1 cellular context compared by ENCODE assay signal in genomic region chr16:1929578-1930337, GRCh38.
TF ChIP-seq lines count a peak whose summit lies in the region.

No MANE protein-coding gene starts in this region.

TF ChIP-seq in K562, 482 proteins besides CTCF, POLR2A, EP300 and RAD21 (continued from another document and continues in another):
- peak; percentile 47; the same call in 1 of the 2 replicates for TF ChIP-seq USF1 (CRISPR knock-in tag; IDR thresholded peaks at IDR 0.05)
- no peak for TF ChIP-seq ZNF41 (CRISPR knock-in tag; conservative IDR thresholded peaks at IDR 0.05)
- TF ChIP-seq, protein P1, sequence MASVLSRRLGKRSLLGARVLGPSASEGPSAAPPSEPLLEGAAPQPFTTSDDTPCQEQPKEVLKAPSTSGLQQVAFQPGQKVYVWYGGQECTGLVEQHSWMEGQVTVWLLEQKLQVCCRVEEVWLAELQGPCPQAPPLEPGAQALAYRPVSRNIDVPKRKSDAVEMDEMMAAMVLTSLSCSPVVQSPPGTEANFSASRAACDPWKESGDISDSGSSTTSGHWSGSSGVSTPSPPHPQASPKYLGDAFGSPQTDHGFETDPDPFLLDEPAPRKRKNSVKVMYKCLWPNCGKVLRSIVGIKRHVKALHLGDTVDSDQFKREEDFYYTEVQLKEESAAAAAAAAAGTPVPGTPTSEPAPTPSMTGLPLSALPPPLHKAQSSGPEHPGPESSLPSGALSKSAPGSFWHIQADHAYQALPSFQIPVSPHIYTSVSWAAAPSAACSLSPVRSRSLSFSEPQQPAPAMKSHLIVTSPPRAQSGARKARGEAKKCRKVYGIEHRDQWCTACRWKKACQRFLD (CRISPR knock-in tag; IDR thresholded peaks at IDR 0.05): peak; percentile 76; the same call in 1 of the 2 replicates
- TF ChIP-seq KAT2B (IDR thresholded peaks at IDR 0.05; ENCODE audit: low read depth, low read length): no peak
- TF ChIP-seq ZNF263 (CRISPR knock-in tag; IDR thresholded peaks at IDR 0.05; ENCODE audit: borderline replicate concordance): no peak
- TF ChIP-seq ZFP36 (IDR thresholded peaks at IDR 0.05; ENCODE audit: low read depth, low read length, partially characterized antibody): no peak
- TF ChIP-seq ILF3 (IDR thresholded peaks at IDR 0.05; ENCODE audit: borderline replicate concordance): no peak; the same call in 1 of the 2 replicates
- TF ChIP-seq HDAC6 (IDR thresholded peaks at IDR 0.05; ENCODE audit: low read depth, low read length): no peak
- no peak for TF ChIP-seq BRCA1 (IDR thresholded peaks at IDR 0.05)
- no peak for TF ChIP-seq BRCA1 (CRISPR knock-in tag; IDR thresholded peaks at IDR 0.05)
- TF ChIP-seq PTBP1 (IDR thresholded peaks at IDR 0.05; ENCODE audit: low read depth, low read length): no peak
- no peak for TF ChIP-seq TCFL5 (CRISPR knock-in tag; conservative IDR thresholded peaks at IDR 0.05)
- peak in 1 of 2 experiments; percentile 66; a peak in 1 of 4 replicates for TF ChIP-seq SIN3A (IDR thresholded peaks at IDR 0.05; ENCODE audit: borderline replicate concordance in 2 of 2, control insufficient read depth in 1 of 2, low read depth in 2 of 2, low read length in 2 of 2)
- no peak for TF ChIP-seq NEUROD1 (IDR thresholded peaks at IDR 0.05; ENCODE audit: borderline replicate concordance, low read depth, low read length, partially characterized antibody)
- TF ChIP-seq SFPQ (IDR thresholded peaks at IDR 0.05; ENCODE audit: low read depth, low read length): no peak
- no peak for TF ChIP-seq ZKSCAN8 (CRISPR knock-in tag; IDR thresholded peaks at IDR 0.05)
- TF ChIP-seq ZNF431 (CRISPR knock-in tag; IDR thresholded peaks at IDR 0.05): peak; percentile 47; the same call in 1 of the 2 replicates
- peak; percentile 37; the same call in 1 of the 2 replicates for TF ChIP-seq KLF1 (tag; IDR thresholded peaks at IDR 0.05)
- TF ChIP-seq MTF1 (CRISPR knock-in tag; IDR thresholded peaks at IDR 0.05; ENCODE audit: borderline replicate concordance): no peak
- TF ChIP-seq, protein P2, sequence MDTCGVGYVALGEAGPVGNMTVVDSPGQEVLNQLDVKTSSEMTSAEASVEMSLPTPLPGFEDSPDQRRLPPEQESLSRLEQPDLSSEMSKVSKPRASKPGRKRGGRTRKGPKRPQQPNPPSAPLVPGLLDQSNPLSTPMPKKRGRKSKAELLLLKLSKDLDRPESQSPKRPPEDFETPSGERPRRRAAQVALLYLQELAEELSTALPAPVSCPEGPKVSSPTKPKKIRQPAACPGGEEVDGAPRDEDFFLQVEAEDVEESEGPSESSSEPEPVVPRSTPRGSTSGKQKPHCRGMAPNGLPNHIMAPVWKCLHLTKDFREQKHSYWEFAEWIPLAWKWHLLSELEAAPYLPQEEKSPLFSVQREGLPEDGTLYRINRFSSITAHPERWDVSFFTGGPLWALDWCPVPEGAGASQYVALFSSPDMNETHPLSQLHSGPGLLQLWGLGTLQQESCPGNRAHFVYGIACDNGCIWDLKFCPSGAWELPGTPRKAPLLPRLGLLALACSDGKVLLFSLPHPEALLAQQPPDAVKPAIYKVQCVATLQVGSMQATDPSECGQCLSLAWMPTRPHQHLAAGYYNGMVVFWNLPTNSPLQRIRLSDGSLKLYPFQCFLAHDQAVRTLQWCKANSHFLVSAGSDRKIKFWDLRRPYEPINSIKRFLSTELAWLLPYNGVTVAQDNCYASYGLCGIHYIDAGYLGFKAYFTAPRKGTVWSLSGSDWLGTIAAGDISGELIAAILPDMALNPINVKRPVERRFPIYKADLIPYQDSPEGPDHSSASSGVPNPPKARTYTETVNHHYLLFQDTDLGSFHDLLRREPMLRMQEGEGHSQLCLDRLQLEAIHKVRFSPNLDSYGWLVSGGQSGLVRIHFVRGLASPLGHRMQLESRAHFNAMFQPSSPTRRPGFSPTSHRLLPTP (IDR thresholded peaks at IDR 0.05; ENCODE audit: borderline replicate concordance, extremely low read depth, insufficient read length): no peak
- TF ChIP-seq NCOA1 (IDR thresholded peaks at IDR 0.05; ENCODE audit: low read depth): no peak
- no peak for TF ChIP-seq ZNF444 (CRISPR knock-in tag; IDR thresholded peaks at IDR 0.05)
- TF ChIP-seq ZNF121 (CRISPR knock-in tag; conservative IDR thresholded peaks at IDR 0.05): no peak
- TF ChIP-seq HDAC3 (IDR thresholded peaks at IDR 0.05; ENCODE audit: borderline replicate concordance, partially characterized antibody): no peak
- no peak for TF ChIP-seq SAFB2 (IDR thresholded peaks at IDR 0.05; ENCODE audit: borderline replicate concordance, low read depth, low read length, severe bottlenecking)
- TF ChIP-seq FOSL1 (tag; conservative IDR thresholded peaks at IDR 0.05): no peak
- TF ChIP-seq, protein P3, sequence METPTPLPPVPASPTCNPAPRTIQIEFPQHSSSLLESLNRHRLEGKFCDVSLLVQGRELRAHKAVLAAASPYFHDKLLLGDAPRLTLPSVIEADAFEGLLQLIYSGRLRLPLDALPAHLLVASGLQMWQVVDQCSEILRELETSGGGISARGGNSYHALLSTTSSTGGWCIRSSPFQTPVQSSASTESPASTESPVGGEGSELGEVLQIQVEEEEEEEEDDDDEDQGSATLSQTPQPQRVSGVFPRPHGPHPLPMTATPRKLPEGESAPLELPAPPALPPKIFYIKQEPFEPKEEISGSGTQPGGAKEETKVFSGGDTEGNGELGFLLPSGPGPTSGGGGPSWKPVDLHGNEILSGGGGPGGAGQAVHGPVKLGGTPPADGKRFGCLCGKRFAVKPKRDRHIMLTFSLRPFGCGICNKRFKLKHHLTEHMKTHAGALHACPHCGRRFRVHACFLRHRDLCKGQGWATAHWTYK (CRISPR knock-in tag; IDR thresholded peaks at IDR 0.05): peak; percentile 47; the same call in 1 of the 2 replicates
- no peak for TF ChIP-seq PYGO2 (tag; IDR thresholded peaks at IDR 0.05)
- no peak for TF ChIP-seq HMG20A (CRISPR knock-in tag; conservative IDR thresholded peaks at IDR 0.05)
- peak; percentile 69; the same call in 1 of the 2 replicates for TF ChIP-seq SIN3B (IDR thresholded peaks at IDR 0.05; ENCODE audit: low read depth)
- TF ChIP-seq ZKSCAN3 (CRISPR knock-in tag; IDR thresholded peaks at IDR 0.05): no peak
- TF ChIP-seq TAF9B (IDR thresholded peaks at IDR 0.05; ENCODE audit: partially characterized antibody): no peak
- no peak; the same call in none of the 2 replicates for TF ChIP-seq NR3C1 (CRISPR knock-in tag; IDR thresholded peaks at IDR 0.05)
- no peak for TF ChIP-seq NR4A1 (CRISPR knock-in tag; IDR thresholded peaks at IDR 0.05)
- TF ChIP-seq NR4A1 (tag; IDR thresholded peaks at IDR 0.05): peak; percentile 71; the same call in 1 of the 2 replicates
- no peak for TF ChIP-seq SP1 (CRISPR knock-in tag; IDR thresholded peaks at IDR 0.05)
- no peak for TF ChIP-seq PHF21A (IDR thresholded peaks at IDR 0.05; ENCODE audit: borderline replicate concordance, low read depth)
- no peak for TF ChIP-seq ZZZ3 (IDR thresholded peaks at IDR 0.05)
- no peak for TF ChIP-seq ARHGAP35 (IDR thresholded peaks at IDR 0.05; ENCODE audit: partially characterized antibody)
- TF ChIP-seq PTTG1 (tag; IDR thresholded peaks at IDR 0.05; ENCODE audit: low read depth): no peak
- no peak for TF ChIP-seq POLR3G (IDR thresholded peaks at IDR 0.05; ENCODE audit: extremely low read depth, insufficient read length, insufficient replicate concordance)
- no peak for TF ChIP-seq STAT5A (IDR thresholded peaks at IDR 0.05; ENCODE audit: borderline replicate concordance, low read length)
- no peak for TF ChIP-seq KLF6 (CRISPR knock-in tag; IDR thresholded peaks at IDR 0.05; ENCODE audit: borderline replicate concordance)
- no peak; the same call in 1 of the 2 replicates for TF ChIP-seq CBX5 (IDR thresholded peaks at IDR 0.05; ENCODE audit: borderline replicate concordance, low read depth)
- TF ChIP-seq FOXP1 (CRISPR knock-in tag; IDR thresholded peaks at IDR 0.05): peak; percentile 98
- peak; percentile 62 for TF ChIP-seq CREM (IDR thresholded peaks at IDR 0.05; ENCODE audit: low read depth)
- no peak for TF ChIP-seq RBM34 (IDR thresholded peaks at IDR 0.05; ENCODE audit: borderline replicate concordance, insufficient read depth, low read length)
- TF ChIP-seq STAT6 (CRISPR knock-in tag; IDR thresholded peaks at IDR 0.05): 0 out of 2 replicates have a peak, but pooled peaks have one; percentile 43
- no peak for TF ChIP-seq TFAM (CRISPR knock-in tag; conservative IDR thresholded peaks at IDR 0.05)
